In genomic region chr1:55214214-55214902, GRCh38 we compare ENCODE assay signal across 8 cellular contexts. TPM values are rescaled to one million over a fixed set of nuclear protein-coding genes. Genes with fewer than 3 reads are reported as not detected.
DNase-seq lines count a peak whose midpoint lies in the region; ATAC-seq and TF ChIP-seq lines count a peak whose summit lies in the region.

No MANE protein-coding gene starts in this region.

- ATAC-seq in HG02852 (IDR thresholded peaks at IDR 0.05; ENCODE audit: unreplicated experiment) (peak; percentile 21), upper lobe of right lung (peak; percentile 38)
- peak; percentile 16 for ATAC-seq in activated T-cell treated with anti-CD3 and anti-CD28 coated beads, Interleukin-2, amount 50 U/mL, for 72 hours (replicated peaks in 1 of 2)

- peak; percentile 30 for DNase-seq in NCI-H1694 treated with DMSO at 0.1 percent for 48 hours (lab: John Stamatoyannopoulos, UW)
- DNase-seq in NCI-H1694 (lab: John Stamatoyannopoulos, UW), result no peak
- peak; percentile 72 to 76 for DNase-seq in NCI-H526 (lab: John Stamatoyannopoulos, UW)
- peak; percentile 25 to 35 for DNase-seq in activated T-cell treated with anti-CD3 and anti-CD28 coated beads, Interleukin-2, amount 50 U/mL, for 72 hours
- DNase-seq in fibroblast of villous mesenchyme (ENCODE audit: low read depth), result no peak
- DNase-seq in upper lobe of right lung, result peak; percentile 79

- H3K9me2 ChIP-seq in neural cell (ENCODE audit: insufficient read depth, low read length), result no peaks in the 10 kb centered on the region

- H3K4me2 ChIP-seq in neural cell (ENCODE audit: low read length), result peak overlapping the region; percentile 81

- no peaks in the 10 kb centered on the region for H3K9me3 Mint-ChIP-seq in activated T-cell treated with anti-CD3 and anti-CD28 coated beads, Interleukin-2, amount 50 U/mL, for 72 hours

- peaks cover 60% of the 10 kb centered on the region for H3K4me1 ChIP-seq in upper lobe of right lung

- peaks cover 46% of the 10 kb centered on the region for H3K79me2 ChIP-seq in neural cell (replicated peaks; ENCODE audit: insufficient read depth, low read length)

- H3K36me3 Mint-ChIP-seq in activated T-cell treated with anti-CD3 and anti-CD28 coated beads, Interleukin-2, amount 50 U/mL, for 72 hours (ENCODE audit: insufficient read depth in 2 of 2), result peaks cover 1 to 13% of the 10 kb centered on the region in 2 donors

- peak overlapping the region; percentile 96 to 97 for H3K4me3 Mint-ChIP-seq in activated T-cell treated with anti-CD3 and anti-CD28 coated beads, Interleukin-2, amount 50 U/mL, for 72 hours

- peak overlapping the region; percentile 86 for H3K9ac ChIP-seq in neural cell (ENCODE audit: low read length)

- H3K27me3 ChIP-seq in neural cell (ENCODE audit: insufficient read depth, low read depth, low read length), result no peaks in the 10 kb centered on the region
- H3K27me3 ChIP-seq in upper lobe of right lung, result no peaks in the 10 kb centered on the region

- intact Hi-C loops in upper lobe of right lung (cut with DNase I), result no loop called here

- no peak for TF ChIP-seq EP300 in neural cell (conservative IDR thresholded peaks at IDR 0.05; ENCODE audit: poor library complexity, severe bottlenecking)

- H3K27ac Mint-ChIP-seq in activated T-cell treated with anti-CD3 and anti-CD28 coated beads, Interleukin-2, amount 50 U/mL, for 72 hours, result peak overlapping the region; percentile 97

- no peaks in the 10 kb centered on the region for H3K9me3 ChIP-seq in neural cell (ENCODE audit: low read length)
- H3K9me3 ChIP-seq in upper lobe of right lung, result no peaks in the 10 kb centered on the region

- no peaks in the 10 kb centered on the region for H4K20me1 ChIP-seq in neural cell (ENCODE audit: insufficient read depth)

- H3K4me1 Mint-ChIP-seq in activated T-cell treated with anti-CD3 and anti-CD28 coated beads, Interleukin-2, amount 50 U/mL, for 72 hours (ENCODE audit: low read depth), result peaks cover 74% of the 10 kb centered on the region

- no peak for TF ChIP-seq RAD21 in neural cell (conservative IDR thresholded peaks at IDR 0.05)

- TF ChIP-seq CTCF in fibroblast of villous mesenchyme (IDR thresholded peaks at IDR 0.05; ENCODE audit: insufficient read depth, low read depth, low read length), result no peak
- TF ChIP-seq CTCF in neural cell (IDR thresholded peaks at IDR 0.05; ENCODE audit: poor library complexity, severe bottlenecking), result no peak
- no peak for TF ChIP-seq CTCF in upper lobe of right lung (IDR thresholded peaks at IDR 0.05)

- peak overlapping the region; percentile 60 for H2AFZ ChIP-seq in neural cell (ENCODE audit: low read depth, low read length)

- H3K4me3 ChIP-seq in fibroblast of villous mesenchyme (ENCODE audit: low read depth, low read length) (peak overlapping the region; percentile 85), neural cell (ENCODE audit: low read length) (peak overlapping the region; percentile 89), upper lobe of right lung (peak overlapping the region; percentile 79)

- H3K36me3 ChIP-seq in neural cell (ENCODE audit: insufficient read depth, low read length) (no peaks in the 10 kb centered on the region), upper lobe of right lung (no peaks in the 10 kb centered on the region)

- H3F3A ChIP-seq in neural cell (ENCODE audit: insufficient read depth, low read length, poor library complexity, severe bottlenecking), result peaks cover 5% of the 10 kb centered on the region

- H3K27ac ChIP-seq in neural cell (ENCODE audit: low read length) (peak overlapping the region; percentile 82), upper lobe of right lung (peak overlapping the region; percentile 96)

- H3K27me3 Mint-ChIP-seq in activated T-cell treated with anti-CD3 and anti-CD28 coated beads, Interleukin-2, amount 50 U/mL, for 72 hours (ENCODE audit: low read depth), result no peaks in the 10 kb centered on the region

TF ChIP-seq in neural cell, 6 proteins besides CTCF, POLR2A, EP300 and RAD21:
- TF ChIP-seq REST (IDR thresholded peaks at IDR 0.05; ENCODE audit: borderline replicate concordance), result no peak
- TF ChIP-seq POLR2AphosphoS5 (IDR thresholded peaks at IDR 0.05), result peak; percentile 13

RNA-seq across cellular contexts. Expression of gene USP24, which starts 0.8 kb away (rescaled TPM):
- 10 to 100 TPM; 46.1 to 46.2 TPM for total RNA-seq in activated T-cell treated with anti-CD3 and anti-CD28 coated beads, Interleukin-2, amount 50 U/mL, for 72 hours
- 40.6 and 44.0 TPM in 2 replicates for total RNA-seq in fibroblast of villous mesenchyme
- polyA plus RNA-seq in neural cell, result 29.5 and 32.5 TPM in 2 replicates
- polyA minus RNA-seq in neural cell, result 107 and 121 TPM in 2 replicates
- total RNA-seq in upper lobe of right lung, result 39.5 TPM

Comparison
In these comparisons a context has a peak if more than half of its experiments do, and no peak if none do; other contexts are left out.
1. DNase-seq: peak in NCI-H1694 treated with DMSO at 0.1 percent for 48 hours (single experiment), NCI-H526 (2 of 2), activated T-cell treated with anti-CD3 and anti-CD28 coated beads, Interleukin-2, amount 50 U/mL, for 72 hours (2 of 2) and upper lobe of right lung (single experiment); none in NCI-H1694 (single experiment) and fibroblast of villous mesenchyme (single experiment).
2. Peak in every context shown above with its lines, with median percentiles within 50 percentile points of each other: ATAC-seq and H3K4me3 ChIP-seq.